1 cellular context compared by ENCODE assay signal in genomic region chr19:10642473-10642872, GRCh38.
TF ChIP-seq lines count a peak whose summit lies in the region.

No MANE protein-coding gene starts in this region.

TF ChIP-seq in GM23338, 12 proteins besides CTCF, POLR2A, EP300 and RAD21 (continued from another document):
- no peak for TF ChIP-seq ZNF462 (CRISPR knock-in tag; IDR thresholded peaks at IDR 0.05)
